ENCODE assay signal across 19 cellular contexts in the genomic region with DNA sequence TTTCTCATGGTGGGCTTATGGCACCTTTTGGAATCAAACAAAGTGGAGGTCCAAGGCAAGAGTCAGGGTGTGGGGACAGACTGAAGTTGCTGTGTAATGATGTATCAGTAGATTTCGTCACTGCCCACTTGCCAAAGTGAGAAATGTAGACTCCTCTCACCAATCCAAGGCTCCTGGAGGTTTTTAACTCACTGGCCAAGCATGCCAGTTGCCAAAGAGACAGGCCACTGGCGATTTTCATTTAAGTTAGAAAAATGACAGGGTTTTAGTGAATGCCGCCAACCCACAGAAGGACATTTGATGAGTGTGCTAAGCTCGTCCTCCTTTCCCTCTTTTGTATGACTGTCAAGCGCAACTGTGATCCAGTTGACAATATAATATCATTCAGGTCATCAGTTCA.
"Had no signal": no experiment of that assay in that cellular context is flagged by ENCODE, and none has a peak within 500 bp of the region (broad histone marks: within the 10 kb centered on the region; RNA-seq: fewer than 3 reads in every experiment).

No MANE protein-coding gene starts in this region.

- H3K4me3 ChIP-seq: esophagus squamous epithelium, heart left ventricle, mucosa of descending colon, neural progenitor cell, ovary, right atrium auricular region, sigmoid colon, stomach, thoracic aorta had no signal

- H3K27ac ChIP-seq: esophagus squamous epithelium, foreskin keratinocyte, neural progenitor cell, ovary, right atrium auricular region, sigmoid colon, stomach had no signal

- H3K9ac ChIP-seq: neural progenitor cell had no signal

- H3K36me3 ChIP-seq: neural progenitor cell, ovary, right atrium auricular region, sigmoid colon, thoracic aorta had no signal

- H3K27me3 ChIP-seq: esophagus squamous epithelium, foreskin keratinocyte, heart left ventricle, neural progenitor cell, ovary, right atrium auricular region, sigmoid colon, stomach had no signal

- H3K4me1 ChIP-seq: foreskin keratinocyte, neural progenitor cell had no signal

- H3K4me2 ChIP-seq: neural progenitor cell had no signal

- H2AFZ ChIP-seq: neural progenitor cell had no signal

- H3K9me3 ChIP-seq: esophagus squamous epithelium, heart left ventricle, mucosa of descending colon, ovary, right atrium auricular region, sigmoid colon, stomach, thoracic aorta had no signal

- DNase-seq: esophagus squamous epithelium; foreskin keratinocyte; heart left ventricle; hypothalamus; kidney glomerular epithelial cell; mucosa of descending colon; natural killer cell; nucleus accumbens; ovary; sigmoid colon; small intestine; stimulated activated CD4-positive, alpha-beta T cell treated with anti-CD3 and anti-CD28 coated beads, Interleukin-12 subunit alpha, Interleukin-12 subunit beta, amount 100 ng/mL, for 4 hours; stimulated activated naive CD4-positive, alpha-beta T cell; stomach; substantia nigra; trophoblast cell had no signal
